Comparison of ENCODE assay signal across 8 cellular contexts in the genomic region with DNA sequence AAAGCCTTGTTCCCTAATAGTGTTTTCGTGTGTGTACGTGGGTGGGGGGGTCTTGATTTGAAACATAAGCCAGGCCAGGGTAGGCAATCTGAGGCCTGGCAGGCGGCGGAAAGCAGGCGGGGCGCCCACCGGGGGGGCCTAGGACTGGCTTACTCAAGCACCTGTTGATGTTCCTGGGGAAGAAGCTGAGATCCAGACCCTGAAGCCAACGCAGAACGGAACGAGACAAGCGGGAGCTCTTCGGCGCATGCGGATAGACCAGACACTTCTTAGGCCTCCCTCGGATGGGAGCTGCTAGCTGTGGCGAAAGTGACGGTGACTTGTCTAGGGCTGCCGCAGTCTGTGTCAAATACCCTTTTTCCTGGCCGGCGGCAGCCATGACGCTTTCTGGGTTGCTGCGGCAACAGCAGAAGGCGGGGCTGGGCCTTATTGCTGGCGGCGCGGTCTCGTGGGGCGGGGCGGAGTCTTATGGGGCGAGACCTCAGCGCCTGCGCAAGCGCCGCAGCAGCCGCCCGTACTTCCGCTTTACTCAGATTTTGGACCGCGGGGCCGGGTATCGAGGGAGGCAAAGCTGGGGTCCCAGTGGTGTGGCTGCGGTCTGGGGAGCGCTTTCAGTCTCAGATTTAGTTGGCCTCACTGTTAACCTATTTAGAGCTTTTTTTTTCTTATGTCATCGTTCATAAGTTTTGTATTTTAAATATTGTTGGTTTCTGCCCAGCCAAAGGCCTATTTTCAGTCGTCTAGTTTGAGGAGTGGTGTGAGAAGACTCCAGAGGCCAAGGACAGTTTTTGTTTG. TPM values are rescaled to one million over a fixed set of nuclear protein-coding genes. Genes with fewer than 3 reads are reported as not detected.
DNase-seq lines count a peak whose midpoint lies in the region; ATAC-seq and TF ChIP-seq lines count a peak whose summit lies in the region.

TSS of gene SPATA4 (minus strand) at position 402 of the 795 bp plus-strand sequence. CDS start at position 379, 23 bp downstream.

- DNase-seq in NCI-H146 (lab: John Stamatoyannopoulos, UW): peak; percentile 85
- DNase-seq in T-cell: peak; percentile 84 to 96 (median 92)
- peak; percentile 82 for DNase-seq in amniotic epithelial cell (ENCODE audit: low read depth)
- DNase-seq in heart left ventricle: peak; percentile 94 to 97 (median 96)
- DNase-seq in trophoblast cell: peak; percentile 95 to 96
- DNase-seq in transverse colon: peak; percentile 95

- peak within 1 kb of the TSS; percentile 68 to 84 (median 82) for H3K4me3 Mint-ChIP-seq in T-cell

- peaks cover 0 to 10% (median 2%) of the 10 kb centered on the region in 12 donors for H3K4me1 ChIP-seq in heart left ventricle
- no peaks in the 10 kb centered on the region for H3K4me1 ChIP-seq in trophoblast cell (ENCODE audit: control insufficient read depth in 1 of 2, insufficient read depth in 2 of 2, low read length in 2 of 2)
- H3K4me1 ChIP-seq in transverse colon: peaks cover 0 to 19% (median 0%) of the 10 kb centered on the region in 4 donors

- H3K23ac ChIP-seq in trophoblast cell (ENCODE audit: low read length): no peak within 1 kb of the TSS

- H3K27me3 Mint-ChIP-seq in T-cell: peaks cover 16 to 24% of the 10 kb centered on the region in 2 donors

- H3K4me2 ChIP-seq in trophoblast cell (ENCODE audit: low read length): peak within 1 kb of the TSS; percentile 71

- CTCF ChIA-PET in T-cell (lab: Charles Lee): interaction anchor here (0.6 to 1.3 kb wide), 2 partner anchors 20 to 964 kb away, joined by 3 to 4 read pairs; no protein-coding TSS in a partner anchor

- peak within 1 kb of the TSS; percentile 23 to 90 (median 81) for H3K27ac ChIP-seq in heart left ventricle
- no peak within 1 kb of the TSS for H3K27ac ChIP-seq in trophoblast cell (ENCODE audit: low read depth, low read length)
- peak within 1 kb of the TSS; percentile 74 to 86 (median 80) for H3K27ac ChIP-seq in transverse colon

- H3K36me3 ChIP-seq in heart left ventricle (no peaks in the 10 kb centered on the region), trophoblast cell (ENCODE audit: control insufficient read depth in 1 of 2, insufficient read depth in 2 of 2, low read length in 2 of 2) (no peaks in the 10 kb centered on the region), transverse colon (no peaks in the 10 kb centered on the region)

- peak within 1 kb of the TSS; percentile 94 for H4K8ac ChIP-seq in trophoblast cell (ENCODE audit: low read depth, low read length)

- H3K79me2 ChIP-seq in trophoblast cell (ENCODE audit: control insufficient read depth, insufficient read depth, low read length, poor library complexity): no peaks in the 10 kb centered on the region

- H3K4me3 ChIP-seq in GM12875 (ENCODE audit: low read depth, low read length): peak within 1 kb of the TSS; percentile 67
- peak within 1 kb of the TSS; percentile 15 to 82 (median 64) for H3K4me3 ChIP-seq in heart left ventricle
- peak within 1 kb of the TSS; percentile 74 for H3K4me3 ChIP-seq in trophoblast cell (ENCODE audit: low read depth, low read length)
- peak within 1 kb of the TSS; percentile 37 to 68 (median 51) for H3K4me3 ChIP-seq in transverse colon

- POLR2A ChIA-PET in T-cell (lab: Charles Lee): interaction anchor here (0.7 to 1.3 kb wide), 3 partner anchors 120 to 144 kb away, joined by 4 to 7 read pairs (median 5); no protein-coding TSS in a partner anchor

- H3K9me3 ChIP-seq in heart left ventricle (no peaks in the 10 kb centered on the region), trophoblast cell (ENCODE audit: insufficient read depth, low read depth, low read length) (peaks cover 2% of the 10 kb centered on the region), transverse colon (no peaks in the 10 kb centered on the region)

- peak within 1 kb of the TSS; percentile 88 to 94 for H3K27ac Mint-ChIP-seq in T-cell

- H3K9ac ChIP-seq in trophoblast cell (ENCODE audit: low read length): peak within 1 kb of the TSS; percentile 0

- no peak within 1 kb of the TSS for H3K14ac ChIP-seq in trophoblast cell (ENCODE audit: low read length)

- H3K18ac ChIP-seq in trophoblast cell (ENCODE audit: low read length): no peak within 1 kb of the TSS

- ATAC-seq in HG02870 (IDR thresholded peaks at IDR 0.05; ENCODE audit: unreplicated experiment) (peak; percentile 96), T-cell (replicated peaks in 1 of 4) (peak; percentile 98), heart left ventricle (peak; percentile 99 to 100 (median 100))

- peaks cover 9% of the 10 kb centered on the region in 3 donors for H3K4me1 Mint-ChIP-seq in T-cell

- no peaks in the 10 kb centered on the region for H3K9me3 Mint-ChIP-seq in T-cell

- H3K36me3 Mint-ChIP-seq in T-cell: peaks cover 2% of the 10 kb centered on the region

- peaks cover 0 to 13% (median 0%) of the 10 kb centered on the region in 9 donors for H3K27me3 ChIP-seq in heart left ventricle
- H3K27me3 ChIP-seq in trophoblast cell (ENCODE audit: insufficient read depth, low read length): no peaks in the 10 kb centered on the region
- H3K27me3 ChIP-seq in transverse colon: peaks cover 5% of the 10 kb centered on the region

- H2AFZ ChIP-seq in trophoblast cell (ENCODE audit: insufficient read depth, low read length, poor library complexity): peak within 1 kb of the TSS; percentile 75

- in situ Hi-C loops in transverse colon (cut with MboI; ENCODE audit: low pct_ligation_motif_present in 1 of 4, low pct_unique_long_range_greater_than_20kb in 1 of 4, low sequenced_read_pairs in 3 of 4): loop anchor here in 1 of 4 donors (10.0 kb wide), 1 partner anchor 119 kb away; the partner anchor contains the start of gene SPCS3

- no peak within 1 kb of the TSS for H2BK12ac ChIP-seq in trophoblast cell (ENCODE audit: low read length)

- H4K12ac ChIP-seq in trophoblast cell (ENCODE audit: low read depth, low read length): peak within 1 kb of the TSS; percentile 63

- no peak within 1 kb of the TSS for H2AK5ac ChIP-seq in trophoblast cell (ENCODE audit: low read length)

- intact Hi-C loops in heart left ventricle (cut with DNase I): loop anchor here in 8 of 10 donors (1.0 to 10.0 kb wide), 12 partner anchors 35 to 127 kb away; partner anchors contain the start of gene SPCS3 (in 4 of the 8)
- intact Hi-C loops in transverse colon (cut with DNase I; ENCODE audit: low total_unique reads): no loop called here

- H4K91ac ChIP-seq in trophoblast cell (ENCODE audit: low read depth, low read length): peak within 1 kb of the TSS; percentile 29

- no peak within 1 kb of the TSS for H2BK5ac ChIP-seq in trophoblast cell (ENCODE audit: low read depth, low read length, poor library complexity)

- no peak within 1 kb of the TSS for H3K4ac ChIP-seq in trophoblast cell (ENCODE audit: low read depth, low read length)

- TF ChIP-seq CTCF in GM12875 (IDR thresholded peaks at IDR 0.05; ENCODE audit: borderline replicate concordance, insufficient read depth, low read depth, low read length) (no peak), heart left ventricle (IDR thresholded peaks at IDR 0.05) (no peak), transverse colon (IDR thresholded peaks at IDR 0.05) (no peak)

- TF ChIP-seq POLR2A in heart left ventricle (IDR thresholded peaks at IDR 0.05) (peak; percentile 25 to 75), transverse colon (IDR thresholded peaks at IDR 0.05) (peak; percentile 43)

- WGBS in heart left ventricle, 4 donors: 1% methylated on average over 22 to 45 of the region's 45 CpGs
- no CpG with 5 or more reads among the region's 45 CpGs for WGBS in trophoblast cell (ENCODE audit: extremely low coverage, insufficient coverage, insufficient read length)
- WGBS in transverse colon (ENCODE audit: low coverage in 1 of 2), 2 donors: 2 to 7% methylated on average over 3 to 39 of the region's 45 CpGs

- no peaks in the 10 kb centered on the region for H3K79me1 ChIP-seq in trophoblast cell (ENCODE audit: low read length)

- TF ChIP-seq EP300 in transverse colon (IDR thresholded peaks at IDR 0.05; ENCODE audit: low read depth): no peak

- no peak within 1 kb of the TSS for H2BK120ac ChIP-seq in trophoblast cell (ENCODE audit: insufficient read depth, low read length, poor library complexity)

RNA-seq across cellular contexts. Expression of gene SPATA4, which starts in this region (rescaled TPM):
- total RNA-seq in T-cell: not detected
- under 1 TPM in 5 of 9 donors, not detected in 4; 0.25 to 0.84 (median 0.64) TPM for total RNA-seq in heart left ventricle
- polyA plus RNA-seq in heart left ventricle: under 1 TPM; 0.27 to 0.35 TPM
- 0.03 and 0.04 TPM in 2 replicates for polyA plus RNA-seq in trophoblast cell (2013)
- total RNA-seq in transverse colon: not detected

Comparison
In these comparisons a context has a peak if more than half of its experiments do, and no peak if none do; other contexts are left out.
1. Peak in DNase-seq and ATAC-seq in T-cell; RNA of the gene not detected or under 1 TPM.
2. Peak in DNase-seq, ATAC-seq, H3K4me3 ChIP-seq and H3K27ac ChIP-seq in heart left ventricle; RNA of the gene not detected or under 1 TPM.
3. Peak in DNase-seq, H3K4me3 ChIP-seq and H3K27ac ChIP-seq in transverse colon; RNA of the gene not detected or under 1 TPM.